Comparison of ENCODE assay signal across 17 cellular contexts in genomic region chr20:48196006-48196405, GRCh38.
DNase-seq lines count a peak whose midpoint lies in the region; ATAC-seq and TF ChIP-seq lines count a peak whose summit lies in the region.
"Had no signal": no experiment of that assay in that cellular context is flagged by ENCODE, and none has a peak within 500 bp of the region (broad histone marks: within the 10 kb centered on the region; RNA-seq: fewer than 3 reads in every experiment).

No MANE protein-coding gene starts in this region.

- peak; percentile 55 for DNase-seq in left kidney (ENCODE audit: low read depth, low spot score)
- DNase-seq in posterior vena cava (ENCODE audit: low spot score), result peak; percentile 4
- DNase-seq in mesothelial cell of epicardium (ENCODE audit: low spot score in 2 of 2, unreplicated experiment in 2 of 2), result no peak
- DNase-seq: 8988T; CD4-positive, alpha-beta memory T cell; DMS153; DMS79; GDM1; GOT3; H9 had no signal

- no peaks in the 10 kb centered on the region for H3K4me1 ChIP-seq in HEK293 (ENCODE audit: control insufficient read depth, insufficient read depth, low read length)

- intact Hi-C loops in posterior vena cava (cut with DNase I), result no loop called here

- ATAC-seq in HG02870 (IDR thresholded peaks at IDR 0.05; ENCODE audit: unreplicated experiment), result no peak
- no peak for ATAC-seq in HG03439 (IDR thresholded peaks at IDR 0.05; ENCODE audit: unreplicated experiment)

- H3K4me3 Mint-ChIP-seq in brain (peak overlapping the region in 1 of 5 experiments; percentile 19), mesothelial cell of epicardium (no peak overlapping the region)
- H3K4me3 Mint-ChIP-seq: CD14-positive monocyte; CD4-positive, alpha-beta memory T cell; H9 had no signal

- no peak overlapping the region for H3K4me3 ChIP-seq in HEK293 (ENCODE audit: low read depth, low read length)
- H3K4me3 ChIP-seq: BLaER1 had no signal

- H3K27me3 Mint-ChIP-seq in brain, result peaks cover 18% of the 10 kb centered on the region
- no peaks in the 10 kb centered on the region for H3K27me3 Mint-ChIP-seq in mesothelial cell of epicardium (ENCODE audit: low read depth)

- H3K36me3 ChIP-seq in HEK293 (ENCODE audit: control insufficient read depth in 2 of 2, insufficient read depth in 1 of 2, low read length in 2 of 2), result no peaks in the 10 kb centered on the region
- H3K36me3 ChIP-seq: BLaER1 had no signal

- peaks cover 61% of the 10 kb centered on the region for H3K4me1 Mint-ChIP-seq in brain
- peaks cover 35% of the 10 kb centered on the region for H3K4me1 Mint-ChIP-seq in mesothelial cell of epicardium
- H3K4me1 Mint-ChIP-seq: CD14-positive monocyte; CD4-positive, alpha-beta memory T cell had no signal

- H3K36me3 Mint-ChIP-seq in brain, result no peaks in the 10 kb centered on the region
- H3K36me3 Mint-ChIP-seq in mesothelial cell of epicardium, result no peaks in the 10 kb centered on the region
- H3K36me3 Mint-ChIP-seq: CD14-positive monocyte; CD4-positive, alpha-beta memory T cell had no signal

- H3K27ac Mint-ChIP-seq in brain (peak overlapping the region in 3 of 5 experiments; percentile 48 to 64 (median 55)), mesothelial cell of epicardium (no peak overlapping the region)
- H3K27ac Mint-ChIP-seq: CD14-positive monocyte; CD4-positive, alpha-beta memory T cell; H9 had no signal

- POLR2A ChIA-PET in HEK293 (lab: Yijun Ruan, JAX), result no interaction called here

- no peaks in the 10 kb centered on the region for H3K9me3 ChIP-seq in HEK293 (ENCODE audit: control insufficient read depth, insufficient read depth, low read depth, low read length)
- H3K9me3 ChIP-seq: BLaER1 had no signal

- peaks cover 0 to 3% (median 0%) of the 10 kb centered on the region in 5 experiments for H3K9me3 Mint-ChIP-seq in brain
- H3K9me3 Mint-ChIP-seq in mesothelial cell of epicardium, result no peaks in the 10 kb centered on the region
- H3K9me3 Mint-ChIP-seq: CD4-positive, alpha-beta memory T cell; H9 had no signal

- CTCF ChIA-PET in HEK293 (lab: Yijun Ruan, JAX), result interaction anchor here (0.7 kb wide), 1 partner anchor 425 kb away, joined by 3 read pairs; no protein-coding TSS in a partner anchor

- no peak for TF ChIP-seq CTCF in HEK293 (tag by site-specific recombination; IDR thresholded peaks at IDR 0.05)
- TF ChIP-seq CTCF in brain (conservative IDR thresholded peaks at IDR 0.05), result no peak
- no peak for TF ChIP-seq CTCF in mesothelial cell of epicardium (IDR thresholded peaks at IDR 0.05; ENCODE audit: unreplicated experiment)

- H3K27ac ChIP-seq in HEK293 (ENCODE audit: extremely low read depth, low read depth, low read length), result no peak overlapping the region
- H3K27ac ChIP-seq: BLaER1, HL-60 had no signal

TF ChIP-seq in HEK293, 187 proteins besides CTCF, POLR2A, EP300 and RAD21:
- TF ChIP-seq, protein P1, sequence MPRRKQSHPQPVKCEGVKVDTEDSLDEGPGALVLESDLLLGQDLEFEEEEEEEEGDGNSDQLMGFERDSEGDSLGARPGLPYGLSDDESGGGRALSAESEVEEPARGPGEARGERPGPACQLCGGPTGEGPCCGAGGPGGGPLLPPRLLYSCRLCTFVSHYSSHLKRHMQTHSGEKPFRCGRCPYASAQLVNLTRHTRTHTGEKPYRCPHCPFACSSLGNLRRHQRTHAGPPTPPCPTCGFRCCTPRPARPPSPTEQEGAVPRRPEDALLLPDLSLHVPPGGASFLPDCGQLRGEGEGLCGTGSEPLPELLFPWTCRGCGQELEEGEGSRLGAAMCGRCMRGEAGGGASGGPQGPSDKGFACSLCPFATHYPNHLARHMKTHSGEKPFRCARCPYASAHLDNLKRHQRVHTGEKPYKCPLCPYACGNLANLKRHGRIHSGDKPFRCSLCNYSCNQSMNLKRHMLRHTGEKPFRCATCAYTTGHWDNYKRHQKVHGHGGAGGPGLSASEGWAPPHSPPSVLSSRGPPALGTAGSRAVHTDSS (tag by site-specific recombination; IDR thresholded peaks at IDR 0.05), result no peak
- TF ChIP-seq ZNF596 (tag by site-specific recombination; IDR thresholded peaks at IDR 0.05) (peak; percentile 59; the same call in 1 of the 2 replicates), KLF9 (tag by site-specific recombination; IDR thresholded peaks at IDR 0.05; ENCODE audit: low read depth) (no peak)

Comparison
In these comparisons a context has a peak if more than half of its experiments do, and no peak if none do; other contexts are left out.
1. DNase-seq: peak in left kidney (single experiment) and posterior vena cava (single experiment); none in mesothelial cell of epicardium (0 of 2).